32 cellular contexts compared by ENCODE assay signal in the genomic region with DNA sequence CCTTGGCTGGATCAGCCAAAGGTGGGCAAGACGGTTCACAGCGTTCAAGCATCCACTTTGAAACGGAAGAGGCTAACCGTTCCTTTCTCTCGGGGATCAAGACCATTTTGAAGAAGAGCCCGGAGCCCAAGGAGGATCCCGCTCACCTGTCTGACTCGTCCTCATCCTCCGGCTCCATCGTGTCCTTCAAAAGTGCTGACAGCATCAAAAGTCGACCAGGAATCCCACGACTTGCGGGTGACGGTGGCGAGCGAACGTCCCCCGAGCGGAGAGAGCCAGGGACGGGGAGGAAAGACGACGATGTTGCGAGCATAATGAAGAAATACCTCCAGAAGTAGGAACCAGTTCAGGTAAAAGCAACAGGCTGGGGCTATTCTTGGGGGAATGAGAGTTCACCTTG.
"Had no signal": no experiment of that assay in that cellular context is flagged by ENCODE, and none has a peak within 500 bp of the region (broad histone marks: within the 10 kb centered on the region; RNA-seq: fewer than 3 reads in every experiment).

No MANE protein-coding gene starts in this region.

- H3K27ac ChIP-seq: ovary, parathyroid adenoma, psoas muscle, skin epidermis, spleen, suprapubic skin, testis, tibial artery, transverse colon, upper lobe of right lung, uterus had no signal

- H3K9me3 Mint-ChIP-seq: natural killer cell treated with Interleukin-12 subunit alpha and Interleukin-12 subunit beta and Interleukin-15 and Interleukin-18, amount 100 ng/mL, for 72 hours; nephron progenitor cell; neural crest cell; stimulated activated naive CD8-positive, alpha-beta T cell treated with anti-CD3 and anti-CD28 coated beads, Interleukin-15, amount 100 ng/mL, for 72 hours; type B pancreatic cell had no signal

- H3K36me3 ChIP-seq: ovary, spleen, suprapubic skin, tibial artery, transverse colon, upper lobe of right lung, uterus had no signal

- H3K27me3 ChIP-seq: ovary, testis, tibial artery, transverse colon, upper lobe of right lung, uterus had no signal

- H3K27ac Mint-ChIP-seq: natural killer cell treated with Interleukin-12 subunit alpha and Interleukin-12 subunit beta and Interleukin-15 and Interleukin-18, amount 100 ng/mL, for 72 hours; nephron progenitor cell; progenitor cell of endocrine pancreas; stimulated activated memory B cell treated with anti-CD40 and anti-IgM and Interleukin-4, amounts not matched to agents 10 μg/mL and 1 μg/mL and 100 μg/mL, for 72 hours; stimulated activated naive CD8-positive, alpha-beta T cell treated with anti-CD3 and anti-CD28 coated beads, Interleukin-15, amount 100 ng/mL, for 72 hours; type B pancreatic cell had no signal

- H3K4me3 ChIP-seq: ovary, psoas muscle, skin epidermis, smooth muscle cell, spleen, suprapubic skin, testis, tibial artery, transverse colon, upper lobe of right lung, uterus had no signal

- H3K79me2 ChIP-seq: parathyroid adenoma had no signal

- H2AFZ ChIP-seq: parathyroid adenoma had no signal

- H3K36me3 Mint-ChIP-seq: naive thymus-derived CD8-positive, alpha-beta T cell; natural killer cell treated with Interleukin-12 subunit alpha and Interleukin-12 subunit beta and Interleukin-15 and Interleukin-18, amount 100 ng/mL, for 72 hours; stimulated activated memory B cell treated with anti-CD40 and anti-IgM and Interleukin-4, amounts not matched to agents 10 μg/mL and 1 μg/mL and 100 μg/mL, for 72 hours; type B pancreatic cell had no signal

- DNase-seq: naive thymus-derived CD8-positive, alpha-beta T cell; nephron progenitor cell; occipital lobe; ovary; posterior cingulate gyrus; psoas muscle; right cardiac atrium; spleen; stimulated activated CD4-positive, alpha-beta T cell treated with anti-CD3 and anti-CD28 coated beads, Interleukin-12 subunit alpha, Interleukin-12 subunit beta, amount 100 ng/mL, for 4 hours; stimulated activated CD4-positive, alpha-beta T cell treated with anti-CD3 and anti-CD28 coated beads, Interleukin-1b, Interleukin-23, amount 100 ng/mL, for 48 hours; stimulated activated CD4-positive, alpha-beta T cell treated with anti-CD3 and anti-CD28 coated beads, Interleukin-4, amount 100 ng/mL, for 1 hour; stimulated activated CD4-positive, alpha-beta T cell treated with anti-CD3 and anti-CD28 coated beads, Interleukin-4, amount 100 ng/mL, for 4 hours; stimulated activated CD8-positive, alpha-beta memory T cell treated with anti-CD3 and anti-CD28 coated beads, Interleukin-4, amount 100 ng/mL, for 48 hours; stimulated activated naive CD4-positive, alpha-beta T cell; stimulated activated naive CD8-positive, alpha-beta T cell treated with anti-CD3 and anti-CD28 coated beads, Interleukin-15, amount 100 ng/mL, for 72 hours; stimulated activated naive CD8-positive, alpha-beta T cell treated with anti-CD3 and anti-CD28 coated beads, Interleukin-15, Interleukin-2, amounts not matched to agents 100 U/mL and 50 U/mL, for 24 hours; substantia nigra; testis; tibial artery; transverse colon; upper lobe of right lung; uterus had no signal

- H3K4me3 Mint-ChIP-seq: naive thymus-derived CD8-positive, alpha-beta T cell; natural killer cell treated with Interleukin-12 subunit alpha and Interleukin-12 subunit beta and Interleukin-15 and Interleukin-18, amount 100 ng/mL, for 72 hours; nephron progenitor cell; neural crest cell; stimulated activated memory B cell treated with anti-CD40 and anti-IgM and Interleukin-4, amounts not matched to agents 10 μg/mL and 1 μg/mL and 100 μg/mL, for 72 hours; stimulated activated naive CD8-positive, alpha-beta T cell treated with anti-CD3 and anti-CD28 coated beads, Interleukin-15, amount 100 ng/mL, for 72 hours; type B pancreatic cell had no signal

- H3K9me3 ChIP-seq: ovary, psoas muscle, testis, transverse colon, upper lobe of right lung, uterus had no signal

- H3K4me1 ChIP-seq: parathyroid adenoma, psoas muscle, spleen, suprapubic skin, testis, tibial artery, transverse colon, upper lobe of right lung, uterus had no signal

- H3K4me2 ChIP-seq: smooth muscle cell had no signal

- ATAC-seq: naive thymus-derived CD8-positive, alpha-beta T cell; natural killer cell treated with Interleukin-12 subunit alpha and Interleukin-12 subunit beta and Interleukin-15 and Interleukin-18, amount 100 ng/mL, for 72 hours; right cardiac atrium; sciatic nerve; stimulated activated memory B cell treated with anti-CD40 and anti-IgM and Interleukin-4, amounts not matched to agents 10 μg/mL and 1 μg/mL and 100 μg/mL, for 72 hours; stimulated activated naive CD8-positive, alpha-beta T cell treated with anti-CD3 and anti-CD28 coated beads, Interleukin-15, amount 100 ng/mL, for 72 hours; stimulated activated naive CD8-positive, alpha-beta T cell treated with anti-CD3 and anti-CD28 coated beads, Interleukin-15, Interleukin-2, amounts not matched to agents 100 U/mL and 50 U/mL, for 24 hours; upper lobe of right lung had no signal

- H3K9ac ChIP-seq: parathyroid adenoma had no signal

- H3K27me3 Mint-ChIP-seq: stimulated activated memory B cell treated with anti-CD40 and anti-IgM and Interleukin-4, amounts not matched to agents 10 μg/mL and 1 μg/mL and 100 μg/mL, for 72 hours; stimulated activated naive CD8-positive, alpha-beta T cell treated with anti-CD3 and anti-CD28 coated beads, Interleukin-15, amount 100 ng/mL, for 72 hours had no signal

- H3K4me1 Mint-ChIP-seq: naive thymus-derived CD8-positive, alpha-beta T cell; nephron progenitor cell; neural crest cell; stimulated activated memory B cell treated with anti-CD40 and anti-IgM and Interleukin-4, amounts not matched to agents 10 μg/mL and 1 μg/mL and 100 μg/mL, for 72 hours; stimulated activated naive CD8-positive, alpha-beta T cell treated with anti-CD3 and anti-CD28 coated beads, Interleukin-15, amount 100 ng/mL, for 72 hours had no signal
